15 cellular contexts compared by ENCODE assay signal in the genomic region with DNA sequence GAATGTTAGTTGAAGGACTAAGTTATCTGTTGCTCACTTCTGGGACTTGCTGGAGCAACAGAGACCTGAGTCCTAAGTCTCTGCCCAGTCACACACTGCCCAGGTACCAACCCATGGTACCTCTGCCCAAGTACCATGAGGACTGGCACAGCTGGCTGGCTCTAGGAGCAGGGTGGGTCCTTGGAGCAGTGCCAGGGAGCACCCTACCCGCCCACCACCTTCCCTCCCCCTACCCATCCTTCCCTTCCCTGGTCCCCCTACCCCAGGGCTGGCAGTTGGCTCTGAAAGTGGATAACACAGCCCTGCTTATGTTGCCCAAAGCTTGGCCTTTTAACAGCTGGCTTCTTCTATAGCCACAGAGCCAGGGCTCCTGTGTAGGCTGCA. TPM values are rescaled to one million over a fixed set of nuclear protein-coding genes. Genes with fewer than 3 reads are reported as not detected.
DNase-seq lines count a peak whose midpoint lies in the region; ATAC-seq and TF ChIP-seq lines count a peak whose summit lies in the region.
"Had no signal": no experiment of that assay in that cellular context is flagged by ENCODE, and none has a peak within 500 bp of the region (broad histone marks: within the 10 kb centered on the region; RNA-seq: fewer than 3 reads in every experiment).

No MANE protein-coding gene starts in this region.

- no peak for TF ChIP-seq POLR2A in body of pancreas (IDR thresholded peaks at IDR 0.05)
- no peak for TF ChIP-seq POLR2A in thyroid gland (IDR thresholded peaks at IDR 0.05)

- H3K4me3 ChIP-seq in body of pancreas (no peak overlapping the region), thyroid gland (replicated peaks in 1 of 3) (no peak overlapping the region)
- H3K4me3 ChIP-seq: vagina had no signal

- no peaks in the 10 kb centered on the region for H3K9me3 Mint-ChIP-seq in activated naive CD8-positive, alpha-beta T cell (ENCODE audit: low read depth)
- H3K9me3 Mint-ChIP-seq in activated naive CD8-positive, alpha-beta T cell treated with anti-CD3 and anti-CD28 coated beads, Interleukin-2, amount 50 U/mL, for 24 hours, result no peaks in the 10 kb centered on the region
- peaks cover 0 to 5% (median 0%) of the 10 kb centered on the region in 7 donors for H3K9me3 Mint-ChIP-seq in naive B cell

- H3K9me3 ChIP-seq in body of pancreas (no peaks in the 10 kb centered on the region), thyroid gland (no peaks in the 10 kb centered on the region)
- H3K9me3 ChIP-seq: vagina had no signal

- H3K27ac Mint-ChIP-seq in activated naive CD8-positive, alpha-beta T cell, result peak overlapping the region; percentile 5
- no peak overlapping the region for H3K27ac Mint-ChIP-seq in activated naive CD8-positive, alpha-beta T cell treated with anti-CD3 and anti-CD28 coated beads, Interleukin-2, amount 50 U/mL, for 24 hours
- H3K27ac Mint-ChIP-seq in naive B cell, result peak overlapping the region; percentile 9 to 99 (median 88)
- H3K27ac Mint-ChIP-seq: activated CD8-positive, alpha-beta memory T cell treated with anti-CD3 and anti-CD28 coated beads, Interleukin-2, amount 10 ng/mL, durations not matched to agents 7 days and 5 days had no signal

- H3K36me3 ChIP-seq in body of pancreas (replicated peaks in 1 of 2; ENCODE audit: insufficient read depth in 1 of 2, low read depth in 2 of 2) (no peaks in the 10 kb centered on the region), thyroid gland (no peaks in the 10 kb centered on the region)
- H3K36me3 ChIP-seq: vagina had no signal

- DNase-seq in activated naive CD8-positive, alpha-beta T cell treated with anti-CD3 and anti-CD28 coated beads, Interleukin-2, amount 50 U/mL, for 24 hours, result no peak
- DNase-seq in body of pancreas (no peak), naive B cell (no peak), thyroid gland (no peak), HPDE6-E6E7 (ENCODE audit: extremely low spot score) (no peak), left cardiac atrium (no peak)
- no peak for DNase-seq in stimulated activated CD4-positive, alpha-beta T cell treated with anti-CD3 and anti-CD28 coated beads, Interleukin-4, amount 100 ng/mL, for 4 hours
- DNase-seq: activated CD4-positive, CD25-positive, alpha-beta regulatory T cell treated with anti-CD3 and anti-CD28 coated beads, Interleukin-2, amount 50 U/mL, for 72 hours; activated CD8-positive, alpha-beta memory T cell treated with anti-CD3 and anti-CD28 coated beads, Interleukin-2, amount 10 ng/mL, durations not matched to agents 7 days and 5 days; activated effector memory CD4-positive, alpha-beta T cell treated with Interleukin-2 at 50 U/mL for 16 hours; amygdala; foreskin keratinocyte had no signal

- H3K27me3 ChIP-seq in body of pancreas, result no peaks in the 10 kb centered on the region
- no peaks in the 10 kb centered on the region for H3K27me3 ChIP-seq in thyroid gland
- H3K27me3 ChIP-seq: foreskin keratinocyte, vagina had no signal

- intact Hi-C loops in body of pancreas (cut with DNase I), result no loop called here
- intact Hi-C loops in thyroid gland (cut with DNase I), result no loop called here
- intact Hi-C loops in left cardiac atrium (cut with DNase I), result no loop called here

- TF ChIP-seq CTCF in body of pancreas (IDR thresholded peaks at IDR 0.05) (no peak), thyroid gland (IDR thresholded peaks at IDR 0.05) (no peak)

- peak overlapping the region; percentile 92 to 98 (median 96) for H3K27ac ChIP-seq in body of pancreas
- peak overlapping the region; percentile 40 to 54 (median 53) for H3K27ac ChIP-seq in thyroid gland
- H3K27ac ChIP-seq: foreskin keratinocyte had no signal

- no peak for ATAC-seq in activated naive CD8-positive, alpha-beta T cell treated with anti-CD3 and anti-CD28 coated beads, Interleukin-2, amount 50 U/mL, for 24 hours
- ATAC-seq in body of pancreas, result no peak
- ATAC-seq in naive B cell (ENCODE audit: low read depth in 2 of 2), result no peak
- no peak for ATAC-seq in left cardiac atrium
- ATAC-seq: activated CD8-positive, alpha-beta memory T cell treated with anti-CD3 and anti-CD28 coated beads, Interleukin-2, amount 10 ng/mL, durations not matched to agents 7 days and 5 days; foreskin keratinocyte; Right ventricle myocardium inferior had no signal

- WGBS in body of pancreas, 2 donors, result 29% methylated on average over 1 of the region's 1 CpG; no CpG with 5 or more reads in 1 of the 2 donors
- 78% methylated on average over 1 of the region's 1 CpG; no CpG with 5 or more reads in 1 of the 2 donors for WGBS in thyroid gland, 2 donors

- H3K4me1 ChIP-seq in body of pancreas (peaks cover 96% of the 10 kb centered on the region), thyroid gland (peaks cover 50 to 61% of the 10 kb centered on the region in 2 donors)
- H3K4me1 ChIP-seq: foreskin keratinocyte had no signal

- no peak overlapping the region for H3K4me3 Mint-ChIP-seq in activated naive CD8-positive, alpha-beta T cell
- H3K4me3 Mint-ChIP-seq in activated naive CD8-positive, alpha-beta T cell treated with anti-CD3 and anti-CD28 coated beads, Interleukin-2, amount 50 U/mL, for 24 hours, result no peak overlapping the region
- H3K4me3 Mint-ChIP-seq in naive B cell, result peak overlapping the region in 6 of 8 donors; percentile 42 to 82 (median 70)
- H3K4me3 Mint-ChIP-seq: activated CD8-positive, alpha-beta memory T cell treated with anti-CD3 and anti-CD28 coated beads, Interleukin-2, amount 10 ng/mL, durations not matched to agents 7 days and 5 days had no signal

- peaks cover 60% of the 10 kb centered on the region for H3K4me1 Mint-ChIP-seq in activated naive CD8-positive, alpha-beta T cell (ENCODE audit: low read depth)
- peaks cover 65% of the 10 kb centered on the region for H3K4me1 Mint-ChIP-seq in activated naive CD8-positive, alpha-beta T cell treated with anti-CD3 and anti-CD28 coated beads, Interleukin-2, amount 50 U/mL, for 24 hours
- H3K4me1 Mint-ChIP-seq in naive B cell, result peaks cover 84 to 87% (median 87%) of the 10 kb centered on the region in 3 donors

- H3K36me3 Mint-ChIP-seq in activated naive CD8-positive, alpha-beta T cell, result peaks cover 2% of the 10 kb centered on the region
- H3K36me3 Mint-ChIP-seq in activated naive CD8-positive, alpha-beta T cell treated with anti-CD3 and anti-CD28 coated beads, Interleukin-2, amount 50 U/mL, for 24 hours (ENCODE audit: low read depth), result no peaks in the 10 kb centered on the region
- no peaks in the 10 kb centered on the region for H3K36me3 Mint-ChIP-seq in naive B cell

- H3K27me3 Mint-ChIP-seq in activated naive CD8-positive, alpha-beta T cell, result no peaks in the 10 kb centered on the region
- H3K27me3 Mint-ChIP-seq in activated naive CD8-positive, alpha-beta T cell treated with anti-CD3 and anti-CD28 coated beads, Interleukin-2, amount 50 U/mL, for 24 hours, result no peaks in the 10 kb centered on the region
- no peaks in the 10 kb centered on the region for H3K27me3 Mint-ChIP-seq in naive B cell
- H3K27me3 Mint-ChIP-seq: activated CD8-positive, alpha-beta memory T cell treated with anti-CD3 and anti-CD28 coated beads, Interleukin-2, amount 10 ng/mL, durations not matched to agents 7 days and 5 days had no signal

RNA-seq across cellular contexts. Expression of a gene that starts 26.4 kb away (rescaled TPM):
- total RNA-seq in body of pancreas, result 100 to 1,000 TPM; 332 to 458 TPM
- polyA plus RNA-seq in naive B cell (ENCODE audit: low read depth in 6 of 6), result 100 to 1,000 TPM; 197 to 439 (median 323) TPM
- 100 to 1,000 TPM; 188 to 340 (median 256) TPM for total RNA-seq in thyroid gland
- 10 to 100 TPM; 46.7 to 71.2 TPM for total RNA-seq in left cardiac atrium

Comparison
In these comparisons a context has a peak if more than half of its experiments do, and no peak if none do; other contexts are left out.
1. H3K4me3 Mint-ChIP-seq: peak in naive B cell (6 of 8); none in activated naive CD8-positive, alpha-beta T cell (single experiment) and activated naive CD8-positive, alpha-beta T cell treated with anti-CD3 and anti-CD28 coated beads, Interleukin-2, amount 50 U/mL, for 24 hours (single experiment).